8 cellular contexts compared by ENCODE assay signal in the genomic region with DNA sequence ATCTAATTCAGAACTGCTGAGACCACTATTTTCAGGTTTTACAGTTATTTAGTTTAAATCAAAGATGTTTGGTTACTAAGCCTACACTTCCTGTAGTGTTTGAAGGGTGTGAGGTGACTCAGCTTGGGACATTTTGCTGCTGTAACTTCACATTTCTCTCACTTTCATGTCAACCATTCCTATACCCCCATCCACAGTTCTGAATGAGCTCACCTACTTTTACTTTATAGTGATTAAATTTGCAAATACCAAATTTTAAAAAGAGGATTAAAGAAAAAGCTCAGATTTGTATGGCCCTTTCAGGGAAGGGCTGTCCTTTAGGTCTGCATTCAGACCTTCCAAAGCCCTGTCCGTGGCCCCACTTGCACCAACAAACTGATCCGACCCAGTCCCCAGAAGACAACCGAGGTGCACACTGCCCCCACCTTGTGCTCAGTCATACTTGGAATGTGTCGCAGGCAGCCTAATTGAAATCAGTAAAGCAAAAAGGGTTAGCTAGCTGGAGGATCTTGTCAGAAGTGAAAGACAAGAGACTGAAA.
A peak's percentile ranks its signal among the peaks of the same experiment; 100 is the strongest.
DNase-seq lines count a peak whose midpoint lies in the region; ATAC-seq and TF ChIP-seq lines count a peak whose summit lies in the region.

No MANE protein-coding gene starts in this region.

- no peaks in the 10 kb centered on the region for H3K9me3 ChIP-seq in spleen

- TF ChIP-seq POLR2A in spleen (IDR thresholded peaks at IDR 0.05): no peak

- peaks cover 29% of the 10 kb centered on the region for H3K4me1 Mint-ChIP-seq in activated naive CD8-positive, alpha-beta T cell treated with anti-CD3 and anti-CD28 coated beads, Interleukin-2, amount 50 U/mL, for 24 hours

- H3K36me3 ChIP-seq in spleen: no peaks in the 10 kb centered on the region

- WGBS in spleen, 5 donors: 47 to 74% (median 69%) methylated on average over 4 of the region's 4 CpGs

- TF ChIP-seq CTCF in spleen (IDR thresholded peaks at IDR 0.05 in 8 of 11, conservative IDR thresholded peaks at IDR 0.05 in 3 of 11): no peak

- intact Hi-C loops in spleen (cut with DNase I; ENCODE audit: low total_unique reads): no loop called here

- H3K36me3 Mint-ChIP-seq in activated naive CD8-positive, alpha-beta T cell treated with anti-CD3 and anti-CD28 coated beads, Interleukin-2, amount 50 U/mL, for 24 hours (ENCODE audit: low read depth): no peaks in the 10 kb centered on the region

- H3K4me3 ChIP-seq in spleen: no peak overlapping the region

- ATAC-seq in GM21360 (IDR thresholded peaks at IDR 0.05; ENCODE audit: unreplicated experiment) (peak; percentile 89), HG03521 (IDR thresholded peaks at IDR 0.05; ENCODE audit: unreplicated experiment) (peak; percentile 85)
- peak; percentile 98 for ATAC-seq in activated naive CD8-positive, alpha-beta T cell treated with anti-CD3 and anti-CD28 coated beads, Interleukin-2, amount 50 U/mL, for 24 hours

- H3K27me3 Mint-ChIP-seq in activated naive CD8-positive, alpha-beta T cell treated with anti-CD3 and anti-CD28 coated beads, Interleukin-2, amount 50 U/mL, for 24 hours: peaks cover 4% of the 10 kb centered on the region

- DNase-seq in EH (ENCODE audit: low read depth) (peak; percentile 70), NCI-H345 treated with DMSO at 0.1 percent for 48 hours (lab: John Stamatoyannopoulos, UW; ENCODE audit: unreplicated experiment) (no peak), NCI-H1930 (lab: John Stamatoyannopoulos, UW) (no peak), spleen (no peak)
- DNase-seq in activated naive CD8-positive, alpha-beta T cell treated with anti-CD3 and anti-CD28 coated beads, Interleukin-2, amount 50 U/mL, for 24 hours: peak; percentile 33
- DNase-seq in stimulated activated CD4-positive, alpha-beta T cell treated with anti-CD3 and anti-CD28 coated beads, Interleukin-2, amount 100 ng/mL, for 48 hours: peak; percentile 25 to 28

- H3K27me3 ChIP-seq in spleen (replicated peaks in 1 of 7): peaks cover 0 to 11% (median 0%) of the 10 kb centered on the region in 7 donors

- H3K4me3 Mint-ChIP-seq in activated naive CD8-positive, alpha-beta T cell treated with anti-CD3 and anti-CD28 coated beads, Interleukin-2, amount 50 U/mL, for 24 hours: peak overlapping the region; percentile 65

- H3K27ac ChIP-seq in spleen: no peak overlapping the region

- no peaks in the 10 kb centered on the region for H3K9me3 Mint-ChIP-seq in activated naive CD8-positive, alpha-beta T cell treated with anti-CD3 and anti-CD28 coated beads, Interleukin-2, amount 50 U/mL, for 24 hours

- peaks cover 0 to 9% (median 0%) of the 10 kb centered on the region in 6 donors for H3K4me1 ChIP-seq in spleen

- peak overlapping the region; percentile 83 for H3K27ac Mint-ChIP-seq in activated naive CD8-positive, alpha-beta T cell treated with anti-CD3 and anti-CD28 coated beads, Interleukin-2, amount 50 U/mL, for 24 hours

Comparison
In these comparisons a context has a peak if more than half of its experiments do, and no peak if none do; other contexts are left out.
1. DNase-seq: peak in EH (single experiment), activated naive CD8-positive, alpha-beta T cell treated with anti-CD3 and anti-CD28 coated beads, Interleukin-2, amount 50 U/mL, for 24 hours (single experiment) and stimulated activated CD4-positive, alpha-beta T cell treated with anti-CD3 and anti-CD28 coated beads, Interleukin-2, amount 100 ng/mL, for 48 hours (2 of 2); none in NCI-H345 treated with DMSO at 0.1 percent for 48 hours (single experiment), NCI-H1930 (0 of 2) and spleen (single experiment).
2. Peak in every context shown above with its lines, with median percentiles within 50 percentile points of each other: ATAC-seq.